In the genomic region with DNA sequence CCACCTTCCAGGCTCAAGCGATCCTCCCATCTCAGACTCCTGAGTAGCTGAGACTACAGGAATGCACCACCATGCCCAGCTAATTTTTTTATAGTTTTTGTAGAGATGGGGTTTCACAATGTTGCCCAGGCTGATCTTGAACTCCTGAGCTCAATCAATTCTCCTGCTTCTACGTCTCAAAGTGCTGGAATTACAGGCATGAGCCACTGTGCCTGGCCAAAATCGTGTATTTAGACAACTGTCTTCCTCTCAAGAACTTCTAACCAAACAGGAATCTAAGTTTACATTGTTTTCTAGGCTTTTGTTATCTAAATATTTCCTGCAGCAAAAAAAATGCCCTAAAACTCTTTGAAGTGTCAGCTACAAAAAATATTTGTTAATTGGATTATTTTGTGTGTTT, we compare ENCODE assay signal across 27 cellular contexts.
DNase-seq lines count a peak whose midpoint lies in the region; ATAC-seq and TF ChIP-seq lines count a peak whose summit lies in the region.
"Had no signal": no experiment of that assay in that cellular context is flagged by ENCODE, and none has a peak within 500 bp of the region (broad histone marks: within the 10 kb centered on the region; RNA-seq: fewer than 3 reads in every experiment).

No MANE protein-coding gene starts in this region.

- H3K27me3 Mint-ChIP-seq in osteocyte (ENCODE audit: unreplicated experiment) = no peaks in the 10 kb centered on the region
- H3K27me3 Mint-ChIP-seq in activated T-cell treated with anti-CD3 and anti-CD28 coated beads, Interleukin-2, amount 50 U/mL, for 4 hours (ENCODE audit: low read depth) = no peaks in the 10 kb centered on the region
- H3K27me3 Mint-ChIP-seq: activated T-cell treated with anti-CD3 and anti-CD28 coated beads, Interleukin-2, amount 50 U/mL, for 24 hours had no signal

- no peak overlapping the region for H3K18ac ChIP-seq in mesendoderm (ENCODE audit: low read length)

- H3K9ac ChIP-seq in GM23248 (peak overlapping the region; percentile 63), mesendoderm (ENCODE audit: low read length) (no peak overlapping the region)

- no peak overlapping the region for H2AK5ac ChIP-seq in mesendoderm (ENCODE audit: low read length)

- H4K5ac ChIP-seq in mesendoderm (ENCODE audit: low read length) = no peak overlapping the region

- H2BK120ac ChIP-seq in mesendoderm (ENCODE audit: low read depth, low read length) = no peak overlapping the region

- ATAC-seq in stimulated activated effector memory CD8-positive, alpha-beta T cell treated with anti-CD3 and anti-CD28 coated beads, Interleukin-12 subunit alpha, Interleukin-12 subunit beta, amount 100 ng/mL, for 72 hours = no peak
- no peak for ATAC-seq in HG03469 (IDR thresholded peaks at IDR 0.05; ENCODE audit: unreplicated experiment)
- ATAC-seq in activated T-cell treated with anti-CD3 and anti-CD28 coated beads, Interleukin-2, amount 50 U/mL, for 4 hours = no peak

- peaks cover 32% of the 10 kb centered on the region for H3F3A ChIP-seq in GM23248 (ENCODE audit: insufficient read depth)

- H3K36me3 ChIP-seq in GM23248 (ENCODE audit: low read depth) = 0 out of 2 replicates have a peak, but pooled peaks cover 11% of the 10 kb centered on the region
- peaks cover 2% of the 10 kb centered on the region for H3K36me3 ChIP-seq in mesendoderm (ENCODE audit: control insufficient read depth, insufficient read depth, low read length)
- H3K36me3 ChIP-seq: Peyer's patch had no signal

- no peak overlapping the region for H3K23ac ChIP-seq in mesendoderm (ENCODE audit: low read length)

- H3K27ac ChIP-seq in GM23248 = peak overlapping the region; percentile 87
- H3K27ac ChIP-seq in mesendoderm (ENCODE audit: low read depth, low read length) = no peak overlapping the region
- H3K27ac ChIP-seq: Peyer's patch, stomach had no signal

- H3K27me3 ChIP-seq in GM23248 (replicated peaks; ENCODE audit: insufficient read depth) (no peaks in the 10 kb centered on the region), mesendoderm (ENCODE audit: insufficient read depth, low read length, poor library complexity) (no peaks in the 10 kb centered on the region)
- H3K27me3 ChIP-seq: BE2C, heart right ventricle, Peyer's patch, stomach had no signal

- no peaks in the 10 kb centered on the region; the same call in 1 of the 2 replicates for H3K79me2 ChIP-seq in GM23248 (ENCODE audit: insufficient read depth)
- no peaks in the 10 kb centered on the region for H3K79me2 ChIP-seq in mesendoderm (ENCODE audit: control insufficient read depth, insufficient read depth, low read length)

- no peak overlapping the region for H3K4ac ChIP-seq in mesendoderm (ENCODE audit: low read depth, low read length)

- no peaks in the 10 kb centered on the region for H3K9me2 ChIP-seq in GM23248 (ENCODE audit: insufficient read depth)

- H2BK15ac ChIP-seq in mesendoderm (replicated peaks; ENCODE audit: low read depth) = no peak overlapping the region

- H3K4me1 ChIP-seq in GM23248 (ENCODE audit: insufficient read depth) = peaks cover 33% of the 10 kb centered on the region
- H3K4me1 ChIP-seq in mesendoderm (ENCODE audit: control insufficient read depth, low read depth, low read length) = no peaks in the 10 kb centered on the region
- H3K4me1 ChIP-seq: BE2C, Peyer's patch, stomach had no signal

- peaks cover 21% of the 10 kb centered on the region for H3K36me3 Mint-ChIP-seq in osteocyte (ENCODE audit: unreplicated experiment)
- H3K36me3 Mint-ChIP-seq in stimulated activated effector memory CD8-positive, alpha-beta T cell treated with anti-CD3 and anti-CD28 coated beads, Interleukin-12 subunit alpha, Interleukin-12 subunit beta, amount 100 ng/mL, for 72 hours = no peaks in the 10 kb centered on the region
- H3K36me3 Mint-ChIP-seq in activated T-cell treated with anti-CD3 and anti-CD28 coated beads, Interleukin-2, amount 50 U/mL, for 4 hours (ENCODE audit: insufficient read depth) = peaks cover 4% of the 10 kb centered on the region

- WGBS in GM23248 (ENCODE audit: low coverage in 1 of 2, low lambda C conversion rate in 2 of 2, missing lambda C conversion rate in 2 of 2), 2 experiments = 72 to 82% methylated on average over 3 of the region's 3 CpGs
- no CpG with 5 or more reads among the region's 3 CpGs for WGBS in mesendoderm (ENCODE audit: extremely low coverage, insufficient coverage, low lambda C conversion rate)

- TF ChIP-seq CTCF in osteocyte (IDR thresholded peaks at IDR 0.05) = no peak

- no peak overlapping the region for H3K56ac ChIP-seq in mesendoderm (ENCODE audit: low read length)

- peak overlapping the region; percentile 30 for H3K4me3 ChIP-seq in GM23248
- H3K4me3 ChIP-seq in mesendoderm (ENCODE audit: low read length) = no peak overlapping the region
- H3K4me3 ChIP-seq: HAP-1, heart right ventricle, lung, Peyer's patch, stomach had no signal

- in situ Hi-C loops in GM23248 (cut with MboI) = no loop called here

- H2AFZ ChIP-seq in GM23248 = 0 out of 2 replicates have a peak overlapping the region, but pooled peaks have one; percentile 4

- H3K9me3 Mint-ChIP-seq in osteocyte (ENCODE audit: unreplicated experiment) = no peaks in the 10 kb centered on the region
- no peaks in the 10 kb centered on the region for H3K9me3 Mint-ChIP-seq in stimulated activated effector memory CD8-positive, alpha-beta T cell treated with anti-CD3 and anti-CD28 coated beads, Interleukin-12 subunit alpha, Interleukin-12 subunit beta, amount 100 ng/mL, for 72 hours
- no peaks in the 10 kb centered on the region for H3K9me3 Mint-ChIP-seq in activated T-cell treated with anti-CD3 and anti-CD28 coated beads, Interleukin-2, amount 50 U/mL, for 4 hours

- H3K4me3 Mint-ChIP-seq in osteocyte (ENCODE audit: unreplicated experiment) = no peak overlapping the region
- H3K4me3 Mint-ChIP-seq in stimulated activated effector memory CD8-positive, alpha-beta T cell treated with anti-CD3 and anti-CD28 coated beads, Interleukin-12 subunit alpha, Interleukin-12 subunit beta, amount 100 ng/mL, for 72 hours = no peak overlapping the region
- no peak overlapping the region for H3K4me3 Mint-ChIP-seq in activated T-cell treated with anti-CD3 and anti-CD28 coated beads, Interleukin-2, amount 50 U/mL, for 4 hours
- H3K4me3 Mint-ChIP-seq: activated T-cell treated with anti-CD3 and anti-CD28 coated beads, Interleukin-2, amount 50 U/mL, for 24 hours had no signal

- H3K9me3 ChIP-seq in GM23248 (ENCODE audit: low read depth) = no peaks in the 10 kb centered on the region
- H3K9me3 ChIP-seq: BE2C, heart right ventricle, stomach had no signal

- peak overlapping the region; percentile 8 for H3K27ac Mint-ChIP-seq in osteocyte (ENCODE audit: unreplicated experiment)
- no peak overlapping the region for H3K27ac Mint-ChIP-seq in stimulated activated effector memory CD8-positive, alpha-beta T cell treated with anti-CD3 and anti-CD28 coated beads, Interleukin-12 subunit alpha, Interleukin-12 subunit beta, amount 100 ng/mL, for 72 hours
- H3K27ac Mint-ChIP-seq: activated T-cell treated with anti-CD3 and anti-CD28 coated beads, Interleukin-2, amount 50 U/mL, for 24 hours had no signal

- no peak overlapping the region for H4K8ac ChIP-seq in mesendoderm (ENCODE audit: low read depth, low read length)

- H3K79me1 ChIP-seq in mesendoderm (ENCODE audit: low read length) = no peaks in the 10 kb centered on the region

- peaks cover 9% of the 10 kb centered on the region for H3K4me1 Mint-ChIP-seq in osteocyte (ENCODE audit: unreplicated experiment)
- peaks cover 39% of the 10 kb centered on the region for H3K4me1 Mint-ChIP-seq in stimulated activated effector memory CD8-positive, alpha-beta T cell treated with anti-CD3 and anti-CD28 coated beads, Interleukin-12 subunit alpha, Interleukin-12 subunit beta, amount 100 ng/mL, for 72 hours
- peaks cover 28% of the 10 kb centered on the region for H3K4me1 Mint-ChIP-seq in activated T-cell treated with anti-CD3 and anti-CD28 coated beads, Interleukin-2, amount 50 U/mL, for 4 hours (ENCODE audit: low read depth)

- DNase-seq in GM23248 (peak; percentile 25), astrocyte of the hippocampus (ENCODE audit: low read depth, low spot score) (peak; percentile 48), fibroblast of gingiva (ENCODE audit: low read depth) (peak; percentile 10), osteocyte (ENCODE audit: extremely low spot score, unreplicated experiment) (no peak), mesendoderm (no peak)
- DNase-seq in stimulated activated effector memory CD8-positive, alpha-beta T cell treated with anti-CD3 and anti-CD28 coated beads, Interleukin-12 subunit alpha, Interleukin-12 subunit beta, amount 100 ng/mL, for 72 hours (ENCODE audit: low spot score in 2 of 2) = no peak
- no peak for DNase-seq in activated T-cell treated with anti-CD3 and anti-CD28 coated beads, Interleukin-2, amount 50 U/mL, for 4 hours
- DNase-seq: activated CD4-positive, alpha-beta T cell treated with anti-CD3 and anti-CD28 coated beads for 4 hours; activated naive CD4-positive, alpha-beta T cell; activated T-cell treated with anti-CD3 and anti-CD28 coated beads, Interleukin-2, amount 50 U/mL, for 24 hours; BE2C; DMS153; heart right ventricle; kidney glomerular epithelial cell; NCI-H1417 treated with DMSO at 0.1 percent for 48 hours; NCI-H2081 treated with DMSO at 0.1 percent for 48 hours; NCI-H345; NCI-H748 treated with DMSO at 0.1 percent for 48 hours; Peyer's patch; SIG-M5; stomach; SW 1271; T-helper 9 cell; trophoblast cell had no signal

- H2BK5ac ChIP-seq in mesendoderm (ENCODE audit: low read length) = no peak overlapping the region

- no peaks in the 10 kb centered on the region for H4K20me1 ChIP-seq in GM23248 (ENCODE audit: insufficient read depth)

- H3K4me2 ChIP-seq in GM23248 (ENCODE audit: unreplicated experiment) = peak overlapping the region; percentile 80
- H3K4me2 ChIP-seq in mesendoderm (ENCODE audit: low read length) = no peak overlapping the region

Comparison
In these comparisons a context has a peak if more than half of its experiments do, and no peak if none do; other contexts are left out.
1. DNase-seq: peak in GM23248 (single experiment), astrocyte of the hippocampus (single experiment) and fibroblast of gingiva (single experiment); none in osteocyte (single experiment), stimulated activated effector memory CD8-positive, alpha-beta T cell treated with anti-CD3 and anti-CD28 coated beads, Interleukin-12 subunit alpha, Interleukin-12 subunit beta, amount 100 ng/mL, for 72 hours (0 of 2), mesendoderm (single experiment) and activated T-cell treated with anti-CD3 and anti-CD28 coated beads, Interleukin-2, amount 50 U/mL, for 4 hours (single experiment).